In the genomic region with DNA sequence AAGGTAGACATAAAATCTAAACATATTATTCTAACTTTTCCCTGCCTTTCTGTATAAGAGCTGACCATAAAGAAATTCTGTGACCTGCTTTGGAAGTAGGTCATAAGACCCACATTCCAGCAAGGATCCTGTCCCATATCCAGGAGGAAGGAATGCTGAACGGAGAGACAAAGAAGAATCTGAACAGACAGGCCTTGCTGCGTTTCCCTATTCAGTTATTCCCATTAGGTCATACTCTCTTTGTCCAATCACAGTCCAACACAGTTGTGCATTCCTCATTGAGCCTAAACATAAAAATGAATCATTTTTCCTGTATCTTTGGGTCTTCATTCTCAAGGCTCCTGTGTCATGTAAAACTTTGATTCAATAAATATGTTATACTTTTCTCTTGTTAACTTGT, we compare ENCODE assay signal across 15 cellular contexts.
DNase-seq lines count a peak whose midpoint lies in the region; TF ChIP-seq lines count a peak whose summit lies in the region.
"Had no signal": no experiment of that assay in that cellular context is flagged by ENCODE, and none has a peak within 500 bp of the region (broad histone marks: within the 10 kb centered on the region; RNA-seq: fewer than 3 reads in every experiment).

No MANE protein-coding gene starts in this region.

- no peak for TF ChIP-seq POLR2A in vagina (IDR thresholded peaks at IDR 0.05)

- no peaks in the 10 kb centered on the region for H3K79me2 ChIP-seq in hepatocyte

- H2AFZ ChIP-seq in hepatocyte: no peak overlapping the region
- H2AFZ ChIP-seq: GM23338 had no signal

- H3K4me1 ChIP-seq in hepatocyte (ENCODE audit: insufficient read depth): no peaks in the 10 kb centered on the region
- no peaks in the 10 kb centered on the region for H3K4me1 ChIP-seq in vagina

- H3K36me3 Mint-ChIP-seq in endothelial cell (ENCODE audit: low read depth, unreplicated experiment): peaks cover 60% of the 10 kb centered on the region
- H3K36me3 Mint-ChIP-seq: CD4-positive, alpha-beta memory T cell had no signal

- no peak overlapping the region for H3K4me2 ChIP-seq in hepatocyte
- H3K4me2 ChIP-seq: GM23338 had no signal

- H3K27me3 ChIP-seq in hepatocyte (no peaks in the 10 kb centered on the region), vagina (no peaks in the 10 kb centered on the region)
- H3K27me3 ChIP-seq: BE2C had no signal

- no peaks in the 10 kb centered on the region for H3K9me2 ChIP-seq in hepatocyte (replicated peaks; ENCODE audit: insufficient read depth)

- TF ChIP-seq CTCF in endothelial cell (IDR thresholded peaks at IDR 0.05; ENCODE audit: unreplicated experiment): no peak
- no peak for TF ChIP-seq CTCF in hepatocyte (IDR thresholded peaks at IDR 0.05; ENCODE audit: poor library complexity)
- TF ChIP-seq CTCF in vagina (IDR thresholded peaks at IDR 0.05): no peak

- H3K4me3 Mint-ChIP-seq in endothelial cell (ENCODE audit: unreplicated experiment): no peak overlapping the region
- H3K4me3 Mint-ChIP-seq: CD4-positive, alpha-beta memory T cell; GM23338 had no signal

- intact Hi-C loops in vagina (cut with DNase I): no loop called here

- peak overlapping the region; percentile 6 for H3K27ac Mint-ChIP-seq in endothelial cell (ENCODE audit: unreplicated experiment)
- H3K27ac Mint-ChIP-seq: CD4-positive, alpha-beta memory T cell; GM23338 had no signal

- H4K20me1 ChIP-seq in hepatocyte (ENCODE audit: insufficient read depth, poor library complexity, severe bottlenecking): no peaks in the 10 kb centered on the region

- DNase-seq in HCEC 1CT (peak; percentile 19), endothelial cell (ENCODE audit: low spot score) (no peak), lung microvascular endothelial cell (ENCODE audit: low read depth in 2 of 2) (peak; percentile 37 to 75), hypothalamus (lab: John Stamatoyannopoulos, UW) (no peak), NCI-H524 (lab: John Stamatoyannopoulos, UW) (no peak), hepatocyte (ENCODE audit: low spot score) (no peak), vagina (ENCODE audit: extremely low spot score in 2 of 2) (no peak)
- DNase-seq: BE2C; CD4-positive, alpha-beta memory T cell; DMS153; DMS79 treated with DMSO at 0.1 percent for 48 hours; GF-D8; H7 had no signal

- H3K27me3 Mint-ChIP-seq in endothelial cell (ENCODE audit: unreplicated experiment): peaks cover 1% of the 10 kb centered on the region
- H3K27me3 Mint-ChIP-seq: CD4-positive, alpha-beta memory T cell had no signal

- peaks cover 42% of the 10 kb centered on the region for H3K4me1 Mint-ChIP-seq in endothelial cell (ENCODE audit: unreplicated experiment)
- H3K4me1 Mint-ChIP-seq: CD4-positive, alpha-beta memory T cell had no signal

- peaks cover 4% of the 10 kb centered on the region for H3K9me3 ChIP-seq in hepatocyte (ENCODE audit: low read depth)
- no peaks in the 10 kb centered on the region for H3K9me3 ChIP-seq in vagina
- H3K9me3 ChIP-seq: BE2C had no signal

- H3K27ac ChIP-seq in hepatocyte (no peak overlapping the region), vagina (no peak overlapping the region)
- H3K27ac ChIP-seq: C4-2B had no signal

- no peaks in the 10 kb centered on the region for H3K9me3 Mint-ChIP-seq in endothelial cell (ENCODE audit: unreplicated experiment)

- H3K36me3 ChIP-seq in hepatocyte (replicated peaks; ENCODE audit: insufficient read depth, low read depth) (no peaks in the 10 kb centered on the region), vagina (peaks cover 0 to 9% of the 10 kb centered on the region in 2 donors)
- H3K36me3 ChIP-seq: BE2C had no signal

- 82% methylated on average over 2 of the region's 2 CpGs for WGBS in hepatocyte (ENCODE audit: low lambda C conversion rate, missing lambda C conversion rate)

- H3K4me3 ChIP-seq in hepatocyte (no peak overlapping the region), vagina (no peak overlapping the region)
- H3K4me3 ChIP-seq: GM23338 had no signal

Comparison
In these comparisons a context has a peak if more than half of its experiments do, and no peak if none do; other contexts are left out.
1. DNase-seq: peak in HCEC 1CT (single experiment) and lung microvascular endothelial cell (2 of 2); none in endothelial cell (single experiment), hypothalamus (0 of 51), NCI-H524 (0 of 2), hepatocyte (single experiment) and vagina (0 of 2).